13 cellular contexts compared by ENCODE assay signal in the genomic region with DNA sequence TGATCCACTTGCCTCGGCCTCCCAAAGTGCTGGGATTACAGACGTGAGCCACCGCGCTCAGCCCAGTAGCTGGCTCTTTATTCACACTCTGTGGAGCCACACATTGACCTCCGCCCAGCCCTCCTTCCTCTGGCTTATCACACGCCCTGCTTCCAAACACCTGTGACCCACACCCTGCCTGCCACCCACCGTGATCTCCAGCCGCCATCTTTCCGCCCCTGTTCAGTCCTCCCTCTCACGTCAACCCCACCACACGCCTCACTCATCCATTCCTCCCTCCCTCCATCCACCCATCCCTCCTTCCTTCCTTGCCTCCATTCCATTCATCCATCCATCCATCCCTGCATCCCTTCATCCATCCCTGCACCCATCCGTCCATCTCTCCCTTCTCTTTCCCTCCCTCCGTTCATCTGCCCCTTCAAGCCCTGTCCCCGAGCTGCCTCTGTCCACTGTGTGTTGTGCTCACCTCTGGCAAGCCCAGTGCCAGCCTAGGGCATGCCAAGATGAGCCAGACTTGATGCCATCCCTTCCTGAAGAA. TPM values are rescaled to one million over a fixed set of nuclear protein-coding genes. Genes with fewer than 3 reads are reported as not detected.
DNase-seq lines count a peak whose midpoint lies in the region; ATAC-seq and TF ChIP-seq lines count a peak whose summit lies in the region.
"Had no signal": no experiment of that assay in that cellular context is flagged by ENCODE, and none has a peak within 500 bp of the region (broad histone marks: within the 10 kb centered on the region; RNA-seq: fewer than 3 reads in every experiment).

No MANE protein-coding gene starts in this region.

- H3K4me2 ChIP-seq in Karpas-422 (ENCODE audit: low read depth, low read length, poor library complexity, severe bottlenecking), result no peak overlapping the region
- no peak overlapping the region for H3K4me2 ChIP-seq in MM.1S (ENCODE audit: low read depth, low read length)
- H3K4me2 ChIP-seq: GM23338 had no signal

- H3K9me2 ChIP-seq in Karpas-422 (replicated peaks; ENCODE audit: insufficient read depth, low read length) (no peaks in the 10 kb centered on the region), MM.1S (replicated peaks; ENCODE audit: insufficient read depth, low read length) (no peaks in the 10 kb centered on the region)

- peak overlapping the region; percentile 33 for H3K27ac Mint-ChIP-seq in activated CD8-positive, alpha-beta T cell treated with anti-CD3 and anti-CD28 coated beads, Interleukin-2, amount 10 ng/mL, durations not matched to agents 7 days and 5 days
- H3K27ac Mint-ChIP-seq in activated CD8-positive, alpha-beta T cell treated with anti-CD3 and anti-CD28 coated beads for 36 hours, result no peak overlapping the region
- peak overlapping the region; percentile 59 for H3K27ac Mint-ChIP-seq in activated B cell treated with CpG ODN at 0.5 μM for 24 hours
- H3K27ac Mint-ChIP-seq in neural crest cell (ENCODE audit: unreplicated experiment), result peak overlapping the region; percentile 83
- H3K27ac Mint-ChIP-seq: GM23338 had no signal

- no peaks in the 10 kb centered on the region for H3K9me3 Mint-ChIP-seq in activated CD8-positive, alpha-beta T cell treated with anti-CD3 and anti-CD28 coated beads, Interleukin-2, amount 10 ng/mL, durations not matched to agents 7 days and 5 days (ENCODE audit: insufficient read depth)
- H3K9me3 Mint-ChIP-seq in activated CD8-positive, alpha-beta T cell treated with anti-CD3 and anti-CD28 coated beads for 36 hours, result no peaks in the 10 kb centered on the region
- H3K9me3 Mint-ChIP-seq in activated B cell treated with CpG ODN at 0.5 μM for 24 hours (no peaks in the 10 kb centered on the region), neural crest cell (no peaks in the 10 kb centered on the region)
- H3K9me3 Mint-ChIP-seq: GM23338 had no signal

- ATAC-seq in activated CD8-positive, alpha-beta T cell treated with anti-CD3 and anti-CD28 coated beads, Interleukin-2, amount 10 ng/mL, durations not matched to agents 7 days and 5 days, result no peak
- no peak for ATAC-seq in activated CD8-positive, alpha-beta T cell treated with anti-CD3 and anti-CD28 coated beads for 36 hours
- ATAC-seq in activated B cell treated with CpG ODN at 0.5 μM for 24 hours (ENCODE audit: low read depth), result no peak
- no peak for ATAC-seq in HG02970 (IDR thresholded peaks at IDR 0.05; ENCODE audit: low FRiP score, unreplicated experiment)

- H3K4me3 ChIP-seq in Karpas-422 (ENCODE audit: low read length) (no peak overlapping the region), MM.1S (ENCODE audit: low read length) (no peak overlapping the region)
- H3K4me3 ChIP-seq: GM23338, Peyer's patch had no signal

- POLR2A ChIA-PET in activated CD8-positive, alpha-beta T cell treated with anti-CD3 and anti-CD28 coated beads, Interleukin-2, amount 10 ng/mL, durations not matched to agents 7 days and 5 days (lab: Charles Lee), result interaction anchor here (1.4 kb wide), 1 partner anchor 13 kb away, joined by 5 read pairs; no protein-coding TSS in a partner anchor
- POLR2A ChIA-PET in activated CD8-positive, alpha-beta T cell treated with anti-CD3 and anti-CD28 coated beads for 36 hours (lab: Charles Lee), result interaction anchor here (1.1 to 1.3 kb wide), 2 partner anchors 20 to 56 kb away, joined by 3 to 5 read pairs; a partner anchor contains a TSS
- POLR2A ChIA-PET in activated B cell treated with CpG ODN at 0.5 μM for 24 hours (lab: Charles Lee), result interaction anchor here (1.0 to 1.4 kb wide), 8 partner anchors 11 to 97 kb away, joined by 3 to 14 read pairs (median 4); a partner anchor contains a TSS

- intact Hi-C loops in activated CD8-positive, alpha-beta T cell treated with anti-CD3 and anti-CD28 coated beads for 36 hours (cut with micrococcal nuclease), result no loop called here
- intact Hi-C loops in activated B cell treated with CpG ODN at 0.5 μM for 24 hours (cut with micrococcal nuclease), result loop anchor here (1.0 kb wide), 5 partner anchors 17 to 369 kb away; no protein-coding TSS in a partner anchor

- H3K36me3 Mint-ChIP-seq in activated CD8-positive, alpha-beta T cell treated with anti-CD3 and anti-CD28 coated beads, Interleukin-2, amount 10 ng/mL, durations not matched to agents 7 days and 5 days (ENCODE audit: low read depth), result peaks cover 46% of the 10 kb centered on the region
- peaks cover 49% of the 10 kb centered on the region for H3K36me3 Mint-ChIP-seq in activated CD8-positive, alpha-beta T cell treated with anti-CD3 and anti-CD28 coated beads for 36 hours (ENCODE audit: low read depth)
- peaks cover 90% of the 10 kb centered on the region for H3K36me3 Mint-ChIP-seq in activated B cell treated with CpG ODN at 0.5 μM for 24 hours (ENCODE audit: low read depth)
- H3K36me3 Mint-ChIP-seq in neural crest cell (ENCODE audit: low read depth), result peaks cover 15% of the 10 kb centered on the region

- peaks cover 18% of the 10 kb centered on the region for H4K20me1 ChIP-seq in Karpas-422 (ENCODE audit: insufficient read depth, low read depth, low read length)
- H4K20me1 ChIP-seq in MM.1S (ENCODE audit: insufficient read depth, low read length), result peaks cover 3% of the 10 kb centered on the region; the same call in 1 of the 2 replicates

- no peaks in the 10 kb centered on the region for H3K27me3 ChIP-seq in Karpas-422 (ENCODE audit: low read length)
- H3K27me3 ChIP-seq in MM.1S (replicated peaks; ENCODE audit: insufficient read depth, low read length), result no peaks in the 10 kb centered on the region
- H3K27me3 ChIP-seq: Peyer's patch had no signal

- CTCF ChIA-PET in activated CD8-positive, alpha-beta T cell treated with anti-CD3 and anti-CD28 coated beads, Interleukin-2, amount 10 ng/mL, durations not matched to agents 7 days and 5 days (lab: Charles Lee), result interaction anchor here (0.8 to 4.9 kb wide), 18 partner anchors 9 to 402 kb away, joined by 3 to 24 read pairs (median 6); a partner anchor contains a TSS
- CTCF ChIA-PET in activated CD8-positive, alpha-beta T cell treated with anti-CD3 and anti-CD28 coated beads for 36 hours (lab: Charles Lee), result interaction anchor here (1.1 to 2.1 kb wide), 16 partner anchors 10 to 129 kb away, joined by 3 to 27 read pairs (median 6); a partner anchor contains a TSS
- CTCF ChIA-PET in activated B cell treated with CpG ODN at 0.5 μM for 24 hours (lab: Charles Lee), result interaction anchor here (0.7 to 2.3 kb wide), 12 partner anchors 10 to 98 kb away, joined by 3 to 30 read pairs (median 5); a partner anchor contains a TSS

- no peak for DNase-seq in activated CD8-positive, alpha-beta T cell treated with anti-CD3 and anti-CD28 coated beads, Interleukin-2, amount 10 ng/mL, durations not matched to agents 7 days and 5 days
- DNase-seq in activated CD8-positive, alpha-beta T cell treated with anti-CD3 and anti-CD28 coated beads for 36 hours, result no peak
- DNase-seq in activated B cell treated with CpG ODN at 0.5 μM for 24 hours (no peak), neural crest cell (ENCODE audit: low read depth, low spot score) (no peak), Karpas-422 (no peak), MM.1S (no peak)

- no peak overlapping the region for H3K4me3 Mint-ChIP-seq in activated CD8-positive, alpha-beta T cell treated with anti-CD3 and anti-CD28 coated beads, Interleukin-2, amount 10 ng/mL, durations not matched to agents 7 days and 5 days
- H3K4me3 Mint-ChIP-seq in activated CD8-positive, alpha-beta T cell treated with anti-CD3 and anti-CD28 coated beads for 36 hours, result no peak overlapping the region
- H3K4me3 Mint-ChIP-seq in activated B cell treated with CpG ODN at 0.5 μM for 24 hours (no peak overlapping the region), neural crest cell (no peak overlapping the region)
- H3K4me3 Mint-ChIP-seq: GM23338 had no signal

- H3K79me2 ChIP-seq in Karpas-422 (ENCODE audit: low read length) (peaks cover 16% of the 10 kb centered on the region; the same call in 1 of the 2 replicates), MM.1S (ENCODE audit: low read length) (peaks cover 60% of the 10 kb centered on the region)

- H3K36me3 ChIP-seq in Karpas-422 (ENCODE audit: insufficient read depth, low read length), result peaks cover 30% of the 10 kb centered on the region
- peaks cover 14% of the 10 kb centered on the region for H3K36me3 ChIP-seq in MM.1S (replicated peaks; ENCODE audit: insufficient read depth, low read length)

- no peaks in the 10 kb centered on the region for H3K4me1 Mint-ChIP-seq in activated CD8-positive, alpha-beta T cell treated with anti-CD3 and anti-CD28 coated beads, Interleukin-2, amount 10 ng/mL, durations not matched to agents 7 days and 5 days (ENCODE audit: low read depth)
- H3K4me1 Mint-ChIP-seq in activated CD8-positive, alpha-beta T cell treated with anti-CD3 and anti-CD28 coated beads for 36 hours (ENCODE audit: low read depth), result peaks cover 2% of the 10 kb centered on the region
- peaks cover 42% of the 10 kb centered on the region for H3K4me1 Mint-ChIP-seq in activated B cell treated with CpG ODN at 0.5 μM for 24 hours
- no peaks in the 10 kb centered on the region for H3K4me1 Mint-ChIP-seq in neural crest cell

- no peak overlapping the region for H3K9ac ChIP-seq in Karpas-422 (ENCODE audit: low read length)
- no peak overlapping the region for H3K9ac ChIP-seq in MM.1S (ENCODE audit: low read length)
- H3K9ac ChIP-seq: KMS-11 had no signal

- H3K4me1 ChIP-seq in Karpas-422 (ENCODE audit: low read length), result no peaks in the 10 kb centered on the region
- no peaks in the 10 kb centered on the region for H3K4me1 ChIP-seq in MM.1S (ENCODE audit: low read length)
- H3K4me1 ChIP-seq: Peyer's patch had no signal

- H3F3A ChIP-seq in MM.1S (ENCODE audit: insufficient read depth, low read length), result no peaks in the 10 kb centered on the region

- H2AFZ ChIP-seq in Karpas-422 (ENCODE audit: low read length) (no peak overlapping the region), MM.1S (ENCODE audit: low read length) (no peak overlapping the region)
- H2AFZ ChIP-seq: GM23338 had no signal

- no peaks in the 10 kb centered on the region for H3K9me3 ChIP-seq in Karpas-422 (ENCODE audit: low read length)
- no peaks in the 10 kb centered on the region for H3K9me3 ChIP-seq in MM.1S (replicated peaks; ENCODE audit: insufficient read depth, low read length)
- H3K9me3 ChIP-seq: Peyer's patch had no signal

- H3K27ac ChIP-seq in temporal lobe (ENCODE audit: low read depth, low read length) (peak overlapping the region; percentile 25), Karpas-422 (ENCODE audit: low read length) (no peak overlapping the region), MM.1S (ENCODE audit: low read length) (no peak overlapping the region)
- H3K27ac ChIP-seq: C4-2B, KMS-11, Peyer's patch had no signal

- H3K27me3 Mint-ChIP-seq in activated CD8-positive, alpha-beta T cell treated with anti-CD3 and anti-CD28 coated beads, Interleukin-2, amount 10 ng/mL, durations not matched to agents 7 days and 5 days (ENCODE audit: low read depth), result no peaks in the 10 kb centered on the region
- H3K27me3 Mint-ChIP-seq in activated CD8-positive, alpha-beta T cell treated with anti-CD3 and anti-CD28 coated beads for 36 hours, result no peaks in the 10 kb centered on the region
- H3K27me3 Mint-ChIP-seq in activated B cell treated with CpG ODN at 0.5 μM for 24 hours (no peaks in the 10 kb centered on the region), neural crest cell (ENCODE audit: low read depth) (no peaks in the 10 kb centered on the region)

- no peak for TF ChIP-seq CTCF in activated CD8-positive, alpha-beta T cell treated with anti-CD3 and anti-CD28 coated beads for 36 hours (IDR thresholded peaks at IDR 0.05)
- TF ChIP-seq CTCF in activated B cell treated with CpG ODN at 0.5 μM for 24 hours (IDR thresholded peaks at IDR 0.05) (no peak), neural crest cell (conservative IDR thresholded peaks at IDR 0.05) (no peak), MM.1S (IDR thresholded peaks at IDR 0.05; ENCODE audit: low read length) (no peak)

RNA-seq across cellular contexts. Expression of a gene that starts 17.6 kb away (rescaled TPM):
- total RNA-seq in activated CD8-positive, alpha-beta T cell treated with anti-CD3 and anti-CD28 coated beads, Interleukin-2, amount 10 ng/mL, durations not matched to agents 7 days and 5 days, result 1 to 10 TPM; 6.2 to 6.3 TPM
- 1 to 10 TPM; 5.0 to 6.3 TPM for total RNA-seq in activated CD8-positive, alpha-beta T cell treated with anti-CD3 and anti-CD28 coated beads for 36 hours
- total RNA-seq in activated B cell treated with CpG ODN at 0.5 μM for 24 hours (27.8 and 28.0 TPM in 2 replicates), neural crest cell (0.73 and 1.2 TPM in 2 replicates), temporal lobe (under 0.01 TPM)
- 3.9 and 4.7 TPM in 2 replicates for total RNA-seq in Karpas-422 (2014; rRNA removed; shearing (Covaris generic); ENCODE audit: low replicate concordance)
- total RNA-seq: A172 had no signal

RNA-seq across cellular contexts. Expression of a gene that starts 19.8 kb away (rescaled TPM):
- total RNA-seq in activated CD8-positive, alpha-beta T cell treated with anti-CD3 and anti-CD28 coated beads, Interleukin-2, amount 10 ng/mL, durations not matched to agents 7 days and 5 days, result 10 to 100 TPM; 82.5 to 94.5 TPM
- total RNA-seq in activated CD8-positive, alpha-beta T cell treated with anti-CD3 and anti-CD28 coated beads for 36 hours, result 10 to 100 TPM; 72.7 to 80.5 TPM
- 133 and 172 TPM in 2 replicates for total RNA-seq in activated B cell treated with CpG ODN at 0.5 μM for 24 hours
- 119 and 121 TPM in 2 replicates for total RNA-seq in neural crest cell
- total RNA-seq in temporal lobe, result 6.6 TPM
- total RNA-seq in Karpas-422 (2014; rRNA removed; shearing (Covaris generic); ENCODE audit: low replicate concordance), result 22.7 and 41.9 TPM in 2 replicates

RNA-seq across cellular contexts. Expression of a gene that starts 20.4 kb away (rescaled TPM):
- 10 to 100 TPM; 30.2 to 31.7 TPM for total RNA-seq in activated CD8-positive, alpha-beta T cell treated with anti-CD3 and anti-CD28 coated beads, Interleukin-2, amount 10 ng/mL, durations not matched to agents 7 days and 5 days
- 10 to 100 TPM; 44.1 to 46.8 TPM for total RNA-seq in activated CD8-positive, alpha-beta T cell treated with anti-CD3 and anti-CD28 coated beads for 36 hours
- 37.0 and 38.7 TPM in 2 replicates for total RNA-seq in activated B cell treated with CpG ODN at 0.5 μM for 24 hours
- 36.0 and 36.2 TPM in 2 replicates for total RNA-seq in neural crest cell
- total RNA-seq in temporal lobe, result 5.9 TPM
- 85.2 and 91.1 TPM in 2 replicates for total RNA-seq in Karpas-422 (2014; rRNA removed; shearing (Covaris generic); ENCODE audit: low replicate concordance)

RNA-seq across cellular contexts. Expression of a gene that starts 34.3 kb away (rescaled TPM):
- 10 to 100 TPM; 28.3 to 29.2 TPM for total RNA-seq in activated CD8-positive, alpha-beta T cell treated with anti-CD3 and anti-CD28 coated beads, Interleukin-2, amount 10 ng/mL, durations not matched to agents 7 days and 5 days
- 10 to 100 TPM; 20.9 to 21.2 TPM for total RNA-seq in activated CD8-positive, alpha-beta T cell treated with anti-CD3 and anti-CD28 coated beads for 36 hours
- total RNA-seq in activated B cell treated with CpG ODN at 0.5 μM for 24 hours (18.8 and 27.2 TPM in 2 replicates), neural crest cell (35.8 and 38.6 TPM in 2 replicates), temporal lobe (18.9 TPM)
- 8.0 and 21.0 TPM in 2 replicates for total RNA-seq in Karpas-422 (2014; rRNA removed; shearing (Covaris generic); ENCODE audit: low replicate concordance)

RNA-seq across cellular contexts. Expression of a gene that starts 57.4 kb away (rescaled TPM):
- 10 to 100 TPM in 1 of 2 experiments, 1 to 10 TPM in 1; 8.7 to 10.2 TPM for total RNA-seq in activated CD8-positive, alpha-beta T cell treated with anti-CD3 and anti-CD28 coated beads, Interleukin-2, amount 10 ng/mL, durations not matched to agents 7 days and 5 days
- 10 to 100 TPM; 37.6 to 37.9 TPM for total RNA-seq in activated CD8-positive, alpha-beta T cell treated with anti-CD3 and anti-CD28 coated beads for 36 hours
- total RNA-seq in activated B cell treated with CpG ODN at 0.5 μM for 24 hours (117 and 135 TPM in 2 replicates), neural crest cell (2.9 and 3.1 TPM in 2 replicates), temporal lobe (0.74 TPM)
- 0.63 and 1.3 TPM in 2 replicates for total RNA-seq in Karpas-422 (2014; rRNA removed; shearing (Covaris generic); ENCODE audit: low replicate concordance)
